In the genomic region with DNA sequence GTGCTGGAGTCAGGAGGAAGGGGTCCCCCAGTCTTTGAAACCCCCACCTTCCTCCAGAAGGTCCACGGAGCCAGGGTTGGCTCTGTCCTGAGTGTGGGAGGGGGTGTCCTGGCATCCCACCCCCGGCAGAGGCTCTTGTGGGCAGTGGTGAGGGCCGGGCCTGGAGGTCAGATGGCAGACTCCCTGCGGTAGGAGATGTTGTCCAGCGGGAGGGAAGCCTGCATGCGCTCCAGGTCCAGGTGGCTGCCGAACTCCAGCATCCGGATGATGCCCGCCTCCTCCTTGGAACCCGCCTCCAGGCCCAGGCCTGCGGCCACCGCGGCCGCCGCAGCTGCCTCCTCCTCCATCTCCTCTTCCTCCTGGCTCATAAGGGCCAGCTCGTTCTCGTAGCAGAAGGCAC, we compare ENCODE assay signal across 30 cellular contexts. TPM values are rescaled to one million over a fixed set of nuclear protein-coding genes. Genes with fewer than 3 reads are reported as not detected.
"Had no signal": no experiment of that assay in that cellular context is flagged by ENCODE, and none has a peak within 500 bp of the region (broad histone marks: within the 10 kb centered on the region; RNA-seq: fewer than 3 reads in every experiment).

No MANE protein-coding gene starts in this region.

- H3K27ac ChIP-seq: colonic mucosa, epithelial cell of prostate, esophagus squamous epithelium, gastrocnemius medialis, heart right ventricle, left lung, lower lobe of right lung had no signal

- DNase-seq: colonic mucosa; cortex of kidney; effector CD8-positive, alpha-beta T cell; effector memory CD8-positive, alpha-beta T cell; endodermal cell; erythroblast; esophagus squamous epithelium; foreskin fibroblast; foreskin melanocyte; gastrocnemius medialis; glutamatergic neuron; head of caudate nucleus; heart right ventricle; hippocampal formation; left cardiac atrium; left lung; left ventricle myocardium superior; lower lobe of right lung; mesenchymal stem cell; mucosa of descending colon had no signal

- H3K36me3 Mint-ChIP-seq: mesothelial cell of epicardium had no signal

- H3K27me3 ChIP-seq: colonic mucosa, esophagus squamous epithelium, gastrocnemius medialis, heart right ventricle, left lung had no signal

- ATAC-seq: effector memory CD8-positive, alpha-beta T cell; esophagus mucosa; gastrocnemius medialis; heart right ventricle; left cardiac atrium; left lung; left ventricle myocardium superior; lower lobe of right lung; mucosa of descending colon had no signal

- H3K4me3 ChIP-seq: colonic mucosa, esophagus squamous epithelium, gastrocnemius medialis, heart right ventricle, left lung, lower lobe of right lung, mucosa of descending colon had no signal

- H3K4me3 Mint-ChIP-seq: dendritic cell treated with granulocyte-macrophage colony-stimulating factor and Interleukin-4, amounts not matched to agents 40 ng/mL and 50 ng/mL, for 4 days; effector memory CD8-positive, alpha-beta T cell; endodermal cell; mesothelial cell of epicardium had no signal

- H3K9me3 ChIP-seq: colonic mucosa, esophagus squamous epithelium, gastrocnemius medialis, heart right ventricle, left lung, lower lobe of right lung, mucosa of descending colon had no signal

- H3K36me3 ChIP-seq: colonic mucosa, esophagus squamous epithelium, gastrocnemius medialis, left lung, lower lobe of right lung had no signal

- H3K9me3 Mint-ChIP-seq: dendritic cell treated with granulocyte-macrophage colony-stimulating factor and Interleukin-4, amounts not matched to agents 40 ng/mL and 50 ng/mL, for 4 days; effector memory CD8-positive, alpha-beta T cell; endodermal cell; mesothelial cell of epicardium had no signal

- H3K4me1 ChIP-seq: colonic mucosa, gastrocnemius medialis, left lung, lower lobe of right lung had no signal

- H3K27ac Mint-ChIP-seq: dendritic cell treated with granulocyte-macrophage colony-stimulating factor and Interleukin-4, amounts not matched to agents 40 ng/mL and 50 ng/mL, for 4 days; effector memory CD8-positive, alpha-beta T cell; endodermal cell; mesothelial cell of epicardium had no signal

RNA-seq across cellular contexts. Expression of gene KCNJ4, which starts 28.4 kb away (rescaled TPM):
- total RNA-seq: colonic mucosa, dermis microvascular lymphatic vessel endothelial cell, esophagus mucosa, esophagus squamous epithelium, gastrocnemius medialis, glomerular endothelial cell, kidney epithelial cell, left lung, lower lobe of right lung, lung microvascular endothelial cell, mesenteric fat pad, mucosa of descending colon had no signal
- polyA plus RNA-seq: keratinocyte had no signal
